Comparison of ENCODE assay signal across 8 cellular contexts in the genomic region with DNA sequence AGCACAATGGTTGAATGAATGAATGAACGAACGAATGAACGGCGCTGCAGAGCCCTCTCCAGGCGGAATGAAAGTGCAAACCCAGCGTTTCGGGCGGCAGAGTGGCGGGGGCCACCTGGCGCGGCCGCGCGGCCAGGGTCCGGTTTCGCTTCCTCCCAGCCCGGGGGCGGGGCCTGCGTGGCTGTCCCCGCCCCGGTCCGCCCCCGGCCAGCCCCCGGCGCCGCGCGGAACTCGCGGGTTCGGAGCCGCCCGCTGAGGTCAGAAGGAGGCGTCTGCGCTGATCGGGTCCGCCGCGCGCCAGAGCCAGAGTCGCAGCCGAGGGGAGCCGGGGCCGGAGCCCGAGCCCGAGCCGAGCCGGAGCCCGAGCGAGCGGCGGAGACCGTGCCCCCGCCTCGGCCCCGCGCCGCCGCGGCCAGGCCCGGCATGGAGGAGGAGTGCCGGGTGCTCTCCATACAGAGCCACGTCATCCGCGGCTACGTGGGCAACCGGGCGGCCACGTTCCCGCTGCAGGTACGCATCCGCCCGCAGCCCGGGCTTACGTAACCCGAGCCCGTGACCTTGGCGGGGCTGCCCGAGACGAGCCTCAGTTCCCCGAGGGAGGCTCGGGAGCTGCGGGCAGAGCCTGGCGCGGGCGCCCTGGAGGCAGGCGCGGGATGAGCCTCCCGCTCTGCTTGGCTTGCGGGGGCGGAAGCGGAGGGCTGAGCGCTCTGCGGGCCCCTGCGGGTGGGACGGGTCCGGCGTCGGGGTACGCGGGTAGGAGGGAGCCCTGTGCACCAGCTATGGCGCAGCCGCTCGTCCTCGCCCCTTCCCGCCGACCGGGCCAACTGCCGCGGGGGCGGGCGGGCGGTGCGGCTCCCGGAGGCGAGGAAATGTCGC. TPM values are rescaled to one million over a fixed set of nuclear protein-coding genes. Genes with fewer than 3 reads are reported as not detected.
DNase-seq lines count a peak whose midpoint lies in the region; ATAC-seq and TF ChIP-seq lines count a peak whose summit lies in the region.

A gene (plus strand): TSS at position 258 of the 876 bp plus-strand sequence. CDS start 166 bp downstream, at position 424.

- peaks cover 18% of the 10 kb centered on the region for H3K27me3 Mint-ChIP-seq in activated CD4-positive, alpha-beta memory T cell treated with anti-CD3 and anti-CD28 coated beads, Interleukin-2, amount 10 ng/mL, durations not matched to agents 7 days and 5 days

- CTCF ChIA-PET in activated CD4-positive, alpha-beta memory T cell treated with anti-CD3 and anti-CD28 coated beads, Interleukin-2, amount 10 ng/mL, durations not matched to agents 7 days and 5 days (lab: Charles Lee), result interaction anchor here (0.9 to 1.5 kb wide), 4 partner anchors 9 to 70 kb away, joined by 3 to 5 read pairs (median 3); a partner anchor contains a TSS

- H3K27ac ChIP-seq in lung (ENCODE audit: low read depth in 1 of 2, low read length in 1 of 2), result peak within 1 kb of the TSS; percentile 94 to 95

- H3K4me3 Mint-ChIP-seq in activated CD4-positive, alpha-beta memory T cell treated with anti-CD3 and anti-CD28 coated beads, Interleukin-2, amount 10 ng/mL, durations not matched to agents 7 days and 5 days, result peak within 1 kb of the TSS; percentile 81

- no peaks in the 10 kb centered on the region for H3K9me3 ChIP-seq in lung (ENCODE audit: control insufficient read depth in 2 of 2, insufficient read depth in 1 of 2, low read length in 1 of 2)

- no peaks in the 10 kb centered on the region for H3K27me3 ChIP-seq in lung (ENCODE audit: control insufficient read depth, insufficient read depth)

- DNase-seq in Ammon's horn (ENCODE audit: low spot score) (peak; percentile 84), NCI-H69 (lab: John Stamatoyannopoulos, UW) (peak; percentile 98), ecto neural progenitor cell (ENCODE audit: low spot score) (peak; percentile 92), lung (ENCODE audit: low spot score) (peak; percentile 86)
- DNase-seq in activated CD4-positive, alpha-beta memory T cell treated with anti-CD3 and anti-CD28 coated beads, Interleukin-2, amount 10 ng/mL, durations not matched to agents 7 days and 5 days, result peak; percentile 85
- DNase-seq in stimulated activated CD4-positive, alpha-beta T cell treated with anti-CD3 and anti-CD28 coated beads, TNF-alpha, amount 100 ng/mL, for 24 hours (ENCODE audit: low read depth in 3 of 3), result peak; percentile 45 to 73 (median 55)

- peaks cover 32% of the 10 kb centered on the region for H3K4me1 Mint-ChIP-seq in activated CD4-positive, alpha-beta memory T cell treated with anti-CD3 and anti-CD28 coated beads, Interleukin-2, amount 10 ng/mL, durations not matched to agents 7 days and 5 days

- H3K9me3 Mint-ChIP-seq in activated CD4-positive, alpha-beta memory T cell treated with anti-CD3 and anti-CD28 coated beads, Interleukin-2, amount 10 ng/mL, durations not matched to agents 7 days and 5 days, result no peaks in the 10 kb centered on the region

- 0 to 1% methylated on average over 75 to 117 of the region's 117 CpGs for WGBS in lung, 2 donors

- H3K4me1 ChIP-seq in lung (ENCODE audit: control insufficient read depth in 2 of 2, insufficient read depth in 2 of 2, low read length in 2 of 2), result peaks cover 4 to 25% of the 10 kb centered on the region in 2 donors

- POLR2A ChIA-PET in activated CD4-positive, alpha-beta memory T cell treated with anti-CD3 and anti-CD28 coated beads, Interleukin-2, amount 10 ng/mL, durations not matched to agents 7 days and 5 days (lab: Charles Lee), result interaction anchor here (0.7 to 2.3 kb wide), 7 partner anchors 8 to 70 kb away, joined by 3 to 27 read pairs (median 5); a partner anchor contains a TSS

- no peak for TF ChIP-seq CTCF in lung (IDR thresholded peaks at IDR 0.05; ENCODE audit: control extremely low read depth, extremely low read depth)

- H3K36me3 Mint-ChIP-seq in activated CD4-positive, alpha-beta memory T cell treated with anti-CD3 and anti-CD28 coated beads, Interleukin-2, amount 10 ng/mL, durations not matched to agents 7 days and 5 days (ENCODE audit: low read depth), result peaks cover 9% of the 10 kb centered on the region

- H3K4me3 ChIP-seq in lung, result peak within 1 kb of the TSS; percentile 59

- peak; percentile 68 for ATAC-seq in GM19025 (IDR thresholded peaks at IDR 0.05; ENCODE audit: low read depth, unreplicated experiment)
- peak; percentile 59 for ATAC-seq in HG03196 (IDR thresholded peaks at IDR 0.05; ENCODE audit: unreplicated experiment)
- peak; percentile 87 for ATAC-seq in lung (ENCODE audit: insufficient read depth, low FRiP score)

- H3K36me3 ChIP-seq in lung (ENCODE audit: control insufficient read depth in 2 of 2, insufficient read depth in 2 of 2, low read length in 2 of 2), result peaks cover 0 to 11% of the 10 kb centered on the region in 2 donors

- peak within 1 kb of the TSS; percentile 67 for H3K27ac Mint-ChIP-seq in activated CD4-positive, alpha-beta memory T cell treated with anti-CD3 and anti-CD28 coated beads, Interleukin-2, amount 10 ng/mL, durations not matched to agents 7 days and 5 days

RNA-seq across cellular contexts. Expression of the gene that starts here (rescaled TPM):
- total RNA-seq in activated CD4-positive, alpha-beta memory T cell treated with anti-CD3 and anti-CD28 coated beads, Interleukin-2, amount 10 ng/mL, durations not matched to agents 7 days and 5 days, result 10 to 100 TPM; 94.1 to 95.0 TPM
- 100 to 1,000 TPM in 1 of 2 donors, 10 to 100 TPM in 1; 62.7 to 276 TPM for total RNA-seq in lung
- 100 to 1,000 TPM; 134 to 181 TPM for polyA plus RNA-seq in lung

Comparison
In these comparisons a context has a peak if more than half of its experiments do, and no peak if none do; other contexts are left out.
1. Peak in every context shown above with its lines: DNase-seq, ATAC-seq, H3K4me3 ChIP-seq and H3K27ac ChIP-seq.